In genomic region chr1:22412932-22413727, GRCh38 we compare ENCODE assay signal across 1 cellular context.
TF ChIP-seq lines count a peak whose summit lies in the region.

No MANE protein-coding gene starts in this region.

TF ChIP-seq in K562, 482 proteins besides CTCF, POLR2A, EP300 and RAD21:
- TF ChIP-seq, protein P1, sequence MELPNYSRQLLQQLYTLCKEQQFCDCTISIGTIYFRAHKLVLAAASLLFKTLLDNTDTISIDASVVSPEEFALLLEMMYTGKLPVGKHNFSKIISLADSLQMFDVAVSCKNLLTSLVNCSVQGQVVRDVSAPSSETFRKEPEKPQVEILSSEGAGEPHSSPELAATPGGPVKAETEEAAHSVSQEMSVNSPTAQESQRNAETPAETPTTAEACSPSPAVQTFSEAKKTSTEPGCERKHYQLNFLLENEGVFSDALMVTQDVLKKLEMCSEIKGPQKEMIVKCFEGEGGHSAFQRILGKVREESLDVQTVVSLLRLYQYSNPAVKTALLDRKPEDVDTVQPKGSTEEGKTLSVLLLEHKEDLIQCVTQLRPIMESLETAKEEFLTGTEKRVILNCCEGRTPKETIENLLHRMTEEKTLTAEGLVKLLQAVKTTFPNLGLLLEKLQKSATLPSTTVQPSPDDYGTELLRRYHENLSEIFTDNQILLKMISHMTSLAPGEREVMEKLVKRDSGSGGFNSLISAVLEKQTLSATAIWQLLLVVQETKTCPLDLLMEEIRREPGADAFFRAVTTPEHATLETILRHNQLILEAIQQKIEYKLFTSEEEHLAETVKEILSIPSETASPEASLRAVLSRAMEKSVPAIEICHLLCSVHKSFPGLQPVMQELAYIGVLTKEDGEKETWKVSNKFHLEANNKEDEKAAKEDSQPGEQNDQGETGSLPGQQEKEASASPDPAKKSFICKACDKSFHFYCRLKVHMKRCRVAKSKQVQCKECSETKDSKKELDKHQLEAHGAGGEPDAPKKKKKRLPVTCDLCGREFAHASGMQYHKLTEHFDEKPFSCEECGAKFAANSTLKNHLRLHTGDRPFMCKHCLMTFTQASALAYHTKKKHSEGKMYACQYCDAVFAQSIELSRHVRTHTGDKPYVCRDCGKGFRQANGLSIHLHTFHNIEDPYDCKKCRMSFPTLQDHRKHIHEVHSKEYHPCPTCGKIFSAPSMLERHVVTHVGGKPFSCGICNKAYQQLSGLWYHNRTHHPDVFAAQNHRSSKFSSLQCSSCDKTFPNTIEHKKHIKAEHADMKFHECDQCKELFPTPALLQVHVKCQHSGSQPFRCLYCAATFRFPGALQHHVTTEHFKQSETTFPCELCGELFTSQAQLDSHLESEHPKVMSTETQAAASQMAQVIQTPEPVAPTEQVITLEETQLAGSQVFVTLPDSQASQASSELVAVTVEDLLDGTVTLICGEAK (IDR thresholded peaks at IDR 0.05): peak; percentile 75
- TF ChIP-seq, protein P1 (CRISPR knock-in tag; IDR thresholded peaks at IDR 0.05): peak; percentile 54
- no peak for TF ChIP-seq ZSCAN32 (CRISPR knock-in tag; IDR thresholded peaks at IDR 0.05)
- TF ChIP-seq CBFA2T3 (IDR thresholded peaks at IDR 0.05): 0 out of 2 replicates have a peak, but pooled peaks have one; percentile 6
